ENCODE assay signal across 1 cellular context in the genomic region with DNA sequence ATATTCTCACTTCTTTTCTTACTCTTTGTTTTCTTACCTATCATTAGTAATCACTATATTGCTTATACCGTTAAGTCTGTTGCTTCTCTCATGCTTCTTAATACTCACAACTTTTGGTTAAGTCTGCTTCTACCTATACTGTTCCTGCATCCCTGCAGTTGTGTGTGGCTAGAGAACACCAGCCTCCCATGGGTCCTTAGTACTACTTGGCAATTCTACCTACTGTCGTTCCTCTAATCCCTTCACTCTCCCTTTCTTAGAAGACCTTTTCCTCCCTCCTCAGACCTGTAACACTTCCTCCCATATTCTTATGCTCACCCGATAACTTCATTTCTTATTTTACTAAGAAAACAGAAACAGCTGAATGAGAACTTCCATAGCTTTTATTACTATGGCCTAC.
TF ChIP-seq lines count a peak whose summit lies in the region.

No MANE protein-coding gene starts in this region.

TF ChIP-seq in WTC11, 78 proteins besides CTCF, POLR2A, EP300 and RAD21 (continued from another document):
- TF ChIP-seq, protein P1, sequence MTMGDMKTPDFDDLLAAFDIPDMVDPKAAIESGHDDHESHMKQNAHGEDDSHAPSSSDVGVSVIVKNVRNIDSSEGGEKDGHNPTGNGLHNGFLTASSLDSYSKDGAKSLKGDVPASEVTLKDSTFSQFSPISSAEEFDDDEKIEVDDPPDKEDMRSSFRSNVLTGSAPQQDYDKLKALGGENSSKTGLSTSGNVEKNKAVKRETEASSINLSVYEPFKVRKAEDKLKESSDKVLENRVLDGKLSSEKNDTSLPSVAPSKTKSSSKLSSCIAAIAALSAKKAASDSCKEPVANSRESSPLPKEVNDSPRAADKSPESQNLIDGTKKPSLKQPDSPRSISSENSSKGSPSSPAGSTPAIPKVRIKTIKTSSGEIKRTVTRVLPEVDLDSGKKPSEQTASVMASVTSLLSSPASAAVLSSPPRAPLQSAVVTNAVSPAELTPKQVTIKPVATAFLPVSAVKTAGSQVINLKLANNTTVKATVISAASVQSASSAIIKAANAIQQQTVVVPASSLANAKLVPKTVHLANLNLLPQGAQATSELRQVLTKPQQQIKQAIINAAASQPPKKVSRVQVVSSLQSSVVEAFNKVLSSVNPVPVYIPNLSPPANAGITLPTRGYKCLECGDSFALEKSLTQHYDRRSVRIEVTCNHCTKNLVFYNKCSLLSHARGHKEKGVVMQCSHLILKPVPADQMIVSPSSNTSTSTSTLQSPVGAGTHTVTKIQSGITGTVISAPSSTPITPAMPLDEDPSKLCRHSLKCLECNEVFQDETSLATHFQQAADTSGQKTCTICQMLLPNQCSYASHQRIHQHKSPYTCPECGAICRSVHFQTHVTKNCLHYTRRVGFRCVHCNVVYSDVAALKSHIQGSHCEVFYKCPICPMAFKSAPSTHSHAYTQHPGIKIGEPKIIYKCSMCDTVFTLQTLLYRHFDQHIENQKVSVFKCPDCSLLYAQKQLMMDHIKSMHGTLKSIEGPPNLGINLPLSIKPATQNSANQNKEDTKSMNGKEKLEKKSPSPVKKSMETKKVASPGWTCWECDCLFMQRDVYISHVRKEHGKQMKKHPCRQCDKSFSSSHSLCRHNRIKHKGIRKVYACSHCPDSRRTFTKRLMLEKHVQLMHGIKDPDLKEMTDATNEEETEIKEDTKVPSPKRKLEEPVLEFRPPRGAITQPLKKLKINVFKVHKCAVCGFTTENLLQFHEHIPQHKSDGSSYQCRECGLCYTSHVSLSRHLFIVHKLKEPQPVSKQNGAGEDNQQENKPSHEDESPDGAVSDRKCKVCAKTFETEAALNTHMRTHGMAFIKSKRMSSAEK (CRISPR knock-in tag; IDR thresholded peaks at IDR 0.05; ENCODE audit: borderline replicate concordance) = no peak
- TF ChIP-seq, protein P2, sequence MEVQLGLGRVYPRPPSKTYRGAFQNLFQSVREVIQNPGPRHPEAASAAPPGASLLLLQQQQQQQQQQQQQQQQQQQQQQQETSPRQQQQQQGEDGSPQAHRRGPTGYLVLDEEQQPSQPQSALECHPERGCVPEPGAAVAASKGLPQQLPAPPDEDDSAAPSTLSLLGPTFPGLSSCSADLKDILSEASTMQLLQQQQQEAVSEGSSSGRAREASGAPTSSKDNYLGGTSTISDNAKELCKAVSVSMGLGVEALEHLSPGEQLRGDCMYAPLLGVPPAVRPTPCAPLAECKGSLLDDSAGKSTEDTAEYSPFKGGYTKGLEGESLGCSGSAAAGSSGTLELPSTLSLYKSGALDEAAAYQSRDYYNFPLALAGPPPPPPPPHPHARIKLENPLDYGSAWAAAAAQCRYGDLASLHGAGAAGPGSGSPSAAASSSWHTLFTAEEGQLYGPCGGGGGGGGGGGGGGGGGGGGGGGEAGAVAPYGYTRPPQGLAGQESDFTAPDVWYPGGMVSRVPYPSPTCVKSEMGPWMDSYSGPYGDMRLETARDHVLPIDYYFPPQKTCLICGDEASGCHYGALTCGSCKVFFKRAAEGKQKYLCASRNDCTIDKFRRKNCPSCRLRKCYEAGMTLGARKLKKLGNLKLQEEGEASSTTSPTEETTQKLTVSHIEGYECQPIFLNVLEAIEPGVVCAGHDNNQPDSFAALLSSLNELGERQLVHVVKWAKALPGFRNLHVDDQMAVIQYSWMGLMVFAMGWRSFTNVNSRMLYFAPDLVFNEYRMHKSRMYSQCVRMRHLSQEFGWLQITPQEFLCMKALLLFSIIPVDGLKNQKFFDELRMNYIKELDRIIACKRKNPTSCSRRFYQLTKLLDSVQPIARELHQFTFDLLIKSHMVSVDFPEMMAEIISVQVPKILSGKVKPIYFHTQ (CRISPR knock-in tag; IDR thresholded peaks at IDR 0.05) = no peak
- no peak for TF ChIP-seq ZNF121 (CRISPR knock-in tag; IDR thresholded peaks at IDR 0.05)
